Comparison of ENCODE assay signal across 10 cellular contexts in genomic region chr3:66469220-66469640, GRCh38. TPM values are rescaled to one million over a fixed set of nuclear protein-coding genes. Genes with fewer than 3 reads are reported as not detected.
DNase-seq lines count a peak whose midpoint lies in the region; ATAC-seq lines count a peak whose summit lies in the region.
"Had no signal": no experiment of that assay in that cellular context is flagged by ENCODE, and none has a peak within 500 bp of the region (broad histone marks: within the 10 kb centered on the region; RNA-seq: fewer than 3 reads in every experiment).

No MANE protein-coding gene starts in this region.

- no peaks in the 10 kb centered on the region for H3K27me3 Mint-ChIP-seq in T-helper 17 cell

- H3K36me3 Mint-ChIP-seq in T-helper 17 cell (ENCODE audit: low read depth): no peaks in the 10 kb centered on the region

- ATAC-seq in HG02938 (IDR thresholded peaks at IDR 0.05; ENCODE audit: unreplicated experiment) (peak; percentile 74), T-helper 17 cell (no peak)
- ATAC-seq: K562 had no signal

- H3K9me3 ChIP-seq in T-helper 17 cell (ENCODE audit: control insufficient read depth, low read length, poor library complexity, severe bottlenecking): no peaks in the 10 kb centered on the region

- DNase-seq in stimulated activated CD4-positive, alpha-beta T cell treated with anti-CD3 and anti-CD28 coated beads, Interleukin-4, amount 100 ng/mL, for 24 hours: peak; percentile 45
- no peak for DNase-seq in stimulated activated CD4-positive, alpha-beta T cell treated with anti-CD3 and anti-CD28 coated beads, Interleukin-4, amount 100 ng/mL, for 4 hours
- DNase-seq in T-helper 17 cell (no peak), NCI-H2107 treated with DMSO at 0.1 percent for 48 hours (lab: John Stamatoyannopoulos, UW; ENCODE audit: unreplicated experiment) (no peak), iPS-NIHi11 (ENCODE audit: low spot score) (no peak), superior temporal gyrus (ENCODE audit: extremely low spot score) (no peak), DMS 273 (lab: John Stamatoyannopoulos, UW; ENCODE audit: unreplicated experiment) (no peak)
- DNase-seq: T1000 had no signal

- no peak overlapping the region for H3K4me3 Mint-ChIP-seq in T-helper 17 cell

- H3K27ac Mint-ChIP-seq in T-helper 17 cell: peak overlapping the region; percentile 10

- H3K4me1 Mint-ChIP-seq in T-helper 17 cell: peaks cover 54% of the 10 kb centered on the region

RNA-seq across cellular contexts. Expression of gene LRIG1, which starts 31.6 kb away (rescaled TPM):
- total RNA-seq in T-helper 17 cell: 10 to 100 TPM; 57.8 to 63.4 TPM
